Comparison of ENCODE assay signal across 8 cellular contexts in genomic region chrX:45769919-45770582, GRCh38.
DNase-seq lines count a peak whose midpoint lies in the region; ATAC-seq, FAIRE-seq and TF ChIP-seq lines count a peak whose summit lies in the region.

No MANE protein-coding gene starts in this region.

- H2BK5ac ChIP-seq in neuronal stem cell (ENCODE audit: low read length): no peak overlapping the region

- H3K36me3 ChIP-seq in RWPE2 (ENCODE audit: low read depth): peaks cover 58% of the 10 kb centered on the region
- no peaks in the 10 kb centered on the region for H3K36me3 ChIP-seq in bronchial epithelial cell (ENCODE audit: control insufficient read depth, insufficient read depth, low read length)
- no peaks in the 10 kb centered on the region for H3K36me3 ChIP-seq in liver (ENCODE audit: control insufficient read depth in 4 of 4, insufficient read depth in 3 of 4, low read depth in 1 of 4, low read length in 3 of 4)
- H3K36me3 ChIP-seq in neuronal stem cell (replicated peaks in 1 of 2; ENCODE audit: control insufficient read depth in 2 of 2, insufficient read depth in 2 of 2, low read length in 2 of 2): no peaks in the 10 kb centered on the region

- no peak overlapping the region for H2BK15ac ChIP-seq in neuronal stem cell (ENCODE audit: low read length)

- H3K4me3 ChIP-seq in RWPE2 (ENCODE audit: severe bottlenecking) (peak overlapping the region; percentile 53), bronchial epithelial cell (ENCODE audit: low read depth, low read length) (peak overlapping the region; percentile 47), liver (ENCODE audit: low read depth in 1 of 3, low read length in 3 of 3) (peak overlapping the region; percentile 44 to 66 (median 58)), neuronal stem cell (ENCODE audit: low read length in 2 of 2) (no peak overlapping the region)

- no peak for TF ChIP-seq RAD21 in liver (IDR thresholded peaks at IDR 0.05)

- no peak overlapping the region for H2BK12ac ChIP-seq in neuronal stem cell (ENCODE audit: low read length)

- WGBS in liver: under 1% methylated on average over 13 of the region's 13 CpGs
- no CpG with 5 or more reads among the region's 13 CpGs for WGBS in neuronal stem cell (ENCODE audit: extremely low coverage in 2 of 2, insufficient read length in 2 of 2, insufficient replicate concordance in 1 of 2), 2 donors

- no peak overlapping the region for H3K4me2 ChIP-seq in neuronal stem cell (ENCODE audit: insufficient read depth, low read length, poor library complexity, severe bottlenecking)

- ATAC-seq in GM18868 (IDR thresholded peaks at IDR 0.05; ENCODE audit: unreplicated experiment) (peak; percentile 84), HG03025 (IDR thresholded peaks at IDR 0.05; ENCODE audit: low FRiP score, unreplicated experiment) (peak; percentile 60), RWPE2 (ENCODE audit: low read depth) (peak; percentile 58)

- H3K79me1 ChIP-seq in neuronal stem cell (ENCODE audit: low read depth, low read length): no peaks in the 10 kb centered on the region

- H3K27me3 ChIP-seq in RWPE2 (ENCODE audit: insufficient read depth, poor library complexity, severe bottlenecking): no peaks in the 10 kb centered on the region
- H3K27me3 ChIP-seq in bronchial epithelial cell (ENCODE audit: control insufficient read depth, insufficient read depth, low read length): no peaks in the 10 kb centered on the region
- no peaks in the 10 kb centered on the region for H3K27me3 ChIP-seq in liver (ENCODE audit: control insufficient read depth in 4 of 4, insufficient read depth in 4 of 4, low read length in 3 of 4)
- H3K27me3 ChIP-seq in neuronal stem cell (ENCODE audit: control insufficient read depth in 3 of 3, insufficient read depth in 3 of 3, low read depth in 1 of 3, low read length in 3 of 3): no peaks in the 10 kb centered on the region

- H2AFZ ChIP-seq in neuronal stem cell (ENCODE audit: low read length): no peak overlapping the region

- H3K18ac ChIP-seq in neuronal stem cell (ENCODE audit: low read length): no peak overlapping the region

- no peak overlapping the region for H3K14ac ChIP-seq in neuronal stem cell (ENCODE audit: low read length)

- H3K4me1 ChIP-seq in RWPE2 (ENCODE audit: insufficient read depth, poor library complexity, severe bottlenecking) (peaks cover 44% of the 10 kb centered on the region), liver (ENCODE audit: control insufficient read depth in 4 of 4, insufficient read depth in 4 of 4, low read length in 3 of 4) (peaks cover 0 to 3% (median 0%) of the 10 kb centered on the region in 4 donors), neuronal stem cell (ENCODE audit: control insufficient read depth in 2 of 2, insufficient read depth in 1 of 2, low read depth in 1 of 2, low read length in 2 of 2) (peaks cover 3 to 5% of the 10 kb centered on the region in 2 donors)

- no peak overlapping the region for H3K23ac ChIP-seq in neuronal stem cell (ENCODE audit: low read depth, low read length, poor library complexity)

- H3K9me3 ChIP-seq in RWPE2 (ENCODE audit: severe bottlenecking) (no peaks in the 10 kb centered on the region), liver (ENCODE audit: control insufficient read depth in 4 of 4, low read length in 3 of 4) (no peaks in the 10 kb centered on the region), neuronal stem cell (replicated peaks in 1 of 2; ENCODE audit: control insufficient read depth in 2 of 2, insufficient read depth in 1 of 2, low read depth in 1 of 2, low read length in 2 of 2) (no peaks in the 10 kb centered on the region)

- H3K27ac ChIP-seq in RWPE2 (ENCODE audit: poor library complexity, severe bottlenecking) (peak overlapping the region; percentile 97), liver (ENCODE audit: low read depth in 1 of 2, low read length in 2 of 2) (peak overlapping the region; percentile 78 to 90), neuronal stem cell (replicated peaks; ENCODE audit: low read length) (no peak overlapping the region)

- H3K4ac ChIP-seq in neuronal stem cell (ENCODE audit: low read length): no peak overlapping the region

- H3K9ac ChIP-seq in liver (ENCODE audit: low read depth in 1 of 2, low read length in 2 of 2): peak overlapping the region; percentile 36 to 99
- no peak overlapping the region for H3K9ac ChIP-seq in neuronal stem cell (ENCODE audit: low read depth, low read length, poor library complexity)

- DNase-seq in AG20443 (ENCODE audit: low spot score): peak; percentile 69
- no peak for DNase-seq in RWPE2 (ENCODE audit: low spot score)
- peak; percentile 65 for DNase-seq in bronchial epithelial cell (ENCODE audit: low read depth)
- peak in 4 of 6 experiments; percentile 3 to 18 (median 13) for DNase-seq in stimulated activated naive CD4-positive, alpha-beta T cell (lab: John Stamatoyannopoulos, UW)
- no peak for DNase-seq in neuronal stem cell (ENCODE audit: low spot score)

- no peak for FAIRE-seq in bronchial epithelial cell (lab: Jason Lieb, UNC)

- no peak overlapping the region for H2AK5ac ChIP-seq in neuronal stem cell (ENCODE audit: low read depth, low read length)

- TF ChIP-seq CTCF in RWPE2 (IDR thresholded peaks at IDR 0.05; ENCODE audit: poor library complexity, severe bottlenecking) (no peak), bronchial epithelial cell (IDR thresholded peaks at IDR 0.05; ENCODE audit: insufficient read depth, low read length, severe bottlenecking) (no peak), liver (IDR thresholded peaks at IDR 0.05; ENCODE audit: low read depth, low read length, missing input control) (no peak)

- no peak overlapping the region for H4K91ac ChIP-seq in neuronal stem cell (ENCODE audit: low read depth, low read length, poor library complexity)

- no peak overlapping the region for H2BK120ac ChIP-seq in neuronal stem cell (ENCODE audit: low read depth, low read length)

- no peak overlapping the region for H4K8ac ChIP-seq in neuronal stem cell (ENCODE audit: low read depth, low read length)

TF ChIP-seq in liver, 16 proteins besides CTCF, POLR2A, EP300 and RAD21:
- TF ChIP-seq MAX (IDR thresholded peaks at IDR 0.05): no peak
- TF ChIP-seq JUND (IDR thresholded peaks at IDR 0.05): no peak
- TF ChIP-seq FOXA1 (IDR thresholded peaks at IDR 0.05): no peak
- TF ChIP-seq HNF4A (conservative IDR thresholded peaks at IDR 0.05): no peak
- TF ChIP-seq RXRA (IDR thresholded peaks at IDR 0.05): peak; percentile 49 to 59
- TF ChIP-seq TAF1 (conservative IDR thresholded peaks at IDR 0.05): peak; percentile 17
- TF ChIP-seq SP1 (IDR thresholded peaks at IDR 0.05): peak; percentile 49
- TF ChIP-seq YY1 (IDR thresholded peaks at IDR 0.05): peak; percentile 21
- no peak for TF ChIP-seq GABPA (IDR thresholded peaks at IDR 0.05 in 1 of 2, conservative IDR thresholded peaks at IDR 0.05 in 1 of 2)
- TF ChIP-seq REST (IDR thresholded peaks at IDR 0.05): no peak
- no peak for TF ChIP-seq ZBTB33 (IDR thresholded peaks at IDR 0.05)
- no peak for TF ChIP-seq EGR1 (IDR thresholded peaks at IDR 0.05; ENCODE audit: low read depth in 2 of 2)

Comparison
In these comparisons a context has a peak if more than half of its experiments do, and no peak if none do; other contexts are left out.
1. DNase-seq: peak in AG20443 (single experiment), bronchial epithelial cell (single experiment) and stimulated activated naive CD4-positive, alpha-beta T cell (4 of 6); none in RWPE2 (single experiment) and neuronal stem cell (single experiment).
2. H3K4me3 ChIP-seq: peak in RWPE2 (single experiment), bronchial epithelial cell (single experiment) and liver (3 of 3); none in neuronal stem cell (0 of 2).
3. Peak in every context shown above with its lines, with median percentiles within 50 percentile points of each other: ATAC-seq.